Comparison of ENCODE assay signal across 8 cellular contexts in the genomic region with DNA sequence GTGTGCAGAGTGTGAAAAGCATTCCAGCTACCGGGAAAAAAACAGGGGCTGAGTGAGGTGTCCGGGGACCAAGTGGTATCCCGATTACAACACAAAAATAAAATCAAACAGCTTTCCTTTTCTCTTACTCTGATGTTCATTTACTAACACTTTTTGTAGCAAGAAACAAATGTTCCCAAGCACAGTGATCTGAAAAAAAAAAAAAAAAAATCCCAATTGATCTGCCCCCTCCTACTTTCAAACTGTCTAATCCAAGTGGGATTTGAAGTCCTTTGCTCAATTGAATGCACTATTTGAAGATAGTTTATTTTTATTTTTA. TPM values are rescaled to one million over a fixed set of nuclear protein-coding genes. Genes with fewer than 3 reads are reported as not detected.
DNase-seq lines count a peak whose midpoint lies in the region; ATAC-seq and TF ChIP-seq lines count a peak whose summit lies in the region.

No MANE protein-coding gene starts in this region.

- H2AFZ ChIP-seq in mammary epithelial cell (ENCODE audit: low read depth, low read length): no peak overlapping the region

- H3K27ac Mint-ChIP-seq in activated CD4-positive, alpha-beta T cell treated with anti-CD3 and anti-CD28 coated beads, Interleukin-2, amount 10 ng/mL, durations not matched to agents 7 days and 5 days: no peak overlapping the region

- intact Hi-C loops in mammary epithelial cell (cut with micrococcal nuclease): loop anchor here (2.0 to 5.0 kb wide), 3 partner anchors 48 to 292 kb away; no protein-coding TSS in a partner anchor
- intact Hi-C loops in thyroid gland (cut with DNase I): no loop called here

- H3K4me1 Mint-ChIP-seq in activated CD4-positive, alpha-beta T cell treated with anti-CD3 and anti-CD28 coated beads, Interleukin-2, amount 10 ng/mL, durations not matched to agents 7 days and 5 days: peaks cover 7% of the 10 kb centered on the region

- WGBS in mammary epithelial cell (ENCODE audit: low coverage, missing lambda C conversion rate): 0% methylated on average over 3 of the region's 3 CpGs
- WGBS in lung, 2 donors: 2 to 3% methylated on average over 3 of the region's 3 CpGs
- 4 to 7% methylated on average over 3 of the region's 3 CpGs for WGBS in thyroid gland, 2 donors

- peaks cover 52% of the 10 kb centered on the region for H3K27me3 Mint-ChIP-seq in activated CD4-positive, alpha-beta T cell treated with anti-CD3 and anti-CD28 coated beads, Interleukin-2, amount 10 ng/mL, durations not matched to agents 7 days and 5 days

- H3K4me1 ChIP-seq in mammary epithelial cell (ENCODE audit: insufficient read depth, low read length) (peaks cover 43% of the 10 kb centered on the region), lung (ENCODE audit: control insufficient read depth in 2 of 2, insufficient read depth in 2 of 2, low read length in 2 of 2) (peaks cover 7 to 9% of the 10 kb centered on the region in 2 donors), thyroid gland (peaks cover 28 to 42% of the 10 kb centered on the region in 2 donors)

- H3K36me3 Mint-ChIP-seq in activated CD4-positive, alpha-beta T cell treated with anti-CD3 and anti-CD28 coated beads, Interleukin-2, amount 10 ng/mL, durations not matched to agents 7 days and 5 days (ENCODE audit: low read depth): no peaks in the 10 kb centered on the region

- BruUV-seq in mammary epithelial cell (replicated peaks; lab: Mats Ljungman, UMichigan): TSS peak; percentile 26

- H3K4me3 ChIP-seq in mammary epithelial cell (replicated peaks in 1 of 3; ENCODE audit: insufficient read depth in 1 of 3, low read depth in 2 of 3, low read length in 3 of 3) (peak overlapping the region; percentile 63 to 82 (median 77)), lung (peak overlapping the region; percentile 32), thyroid gland (replicated peaks in 1 of 3) (peak overlapping the region in 2 of 3 donors; percentile 64 to 88)

- no peak for DNase-seq in activated CD4-positive, alpha-beta T cell treated with anti-CD3 and anti-CD28 coated beads, Interleukin-2, amount 10 ng/mL, durations not matched to agents 7 days and 5 days
- no peak for DNase-seq in activated CD4-positive, alpha-beta T cell treated with anti-CD3 and anti-CD28 coated beads for 1 hour
- DNase-seq in mammary epithelial cell (no peak), lung (ENCODE audit: low spot score) (no peak), thyroid gland (no peak), NCI-H1417 (lab: John Stamatoyannopoulos, UW) (no peak), cerebellar nuclear complex (lab: John Stamatoyannopoulos, UW) (no peak)

- TF ChIP-seq CTCF in mammary epithelial cell (conservative IDR thresholded peaks at IDR 0.05 in 1 of 2, IDR thresholded peaks at IDR 0.05 in 1 of 2; ENCODE audit: extremely low read depth in 1 of 2, insufficient read depth in 1 of 2, low read depth in 1 of 2, low read length in 2 of 2) (no peak), lung (IDR thresholded peaks at IDR 0.05; ENCODE audit: control extremely low read depth, extremely low read depth) (no peak), thyroid gland (IDR thresholded peaks at IDR 0.05) (no peak)

- H3K27me3 ChIP-seq in mammary epithelial cell (ENCODE audit: insufficient read depth, low read length) (no peaks in the 10 kb centered on the region), lung (ENCODE audit: control insufficient read depth, insufficient read depth) (no peaks in the 10 kb centered on the region), thyroid gland (no peaks in the 10 kb centered on the region)

- TF ChIP-seq POLR2A in thyroid gland (IDR thresholded peaks at IDR 0.05): no peak

- POLR2A ChIA-PET in activated CD4-positive, alpha-beta T cell treated with anti-CD3 and anti-CD28 coated beads, Interleukin-2, amount 10 ng/mL, durations not matched to agents 7 days and 5 days (lab: Charles Lee): no interaction called here

- peak overlapping the region; percentile 59 for H3K4me3 Mint-ChIP-seq in activated CD4-positive, alpha-beta T cell treated with anti-CD3 and anti-CD28 coated beads, Interleukin-2, amount 10 ng/mL, durations not matched to agents 7 days and 5 days

- peak overlapping the region; percentile 88 for H3K9ac ChIP-seq in mammary epithelial cell (ENCODE audit: insufficient read depth, low read length)

- H3K9me3 ChIP-seq in mammary epithelial cell (replicated peaks; ENCODE audit: insufficient read depth, low read length): no peaks in the 10 kb centered on the region
- H3K9me3 ChIP-seq in lung (ENCODE audit: control insufficient read depth in 2 of 2, insufficient read depth in 1 of 2, low read length in 1 of 2): no peaks in the 10 kb centered on the region
- H3K9me3 ChIP-seq in thyroid gland: no peaks in the 10 kb centered on the region

- peak overlapping the region; percentile 74 for H3K4me2 ChIP-seq in mammary epithelial cell (ENCODE audit: insufficient read depth, low read depth, low read length)

- ATAC-seq in lung (ENCODE audit: insufficient read depth, low FRiP score) (no peak), GM21717 (IDR thresholded peaks at IDR 0.05; ENCODE audit: unreplicated experiment) (no peak)

- H3K36me3 ChIP-seq in mammary epithelial cell (ENCODE audit: insufficient read depth, low read length) (no peaks in the 10 kb centered on the region), lung (ENCODE audit: control insufficient read depth in 2 of 2, insufficient read depth in 2 of 2, low read length in 2 of 2) (no peaks in the 10 kb centered on the region), thyroid gland (no peaks in the 10 kb centered on the region)

- in situ Hi-C loops in mammary epithelial cell (cut with MboI; ENCODE audit: low sequenced_read_pairs in 2 of 2): no loop called here

- H3K27ac ChIP-seq in mammary epithelial cell (ENCODE audit: insufficient read depth, low read depth, low read length): peak overlapping the region; percentile 93
- H3K27ac ChIP-seq in lung (ENCODE audit: low read depth in 1 of 2, low read length in 1 of 2): peak overlapping the region in 1 of 2 donors; percentile 46
- H3K27ac ChIP-seq in thyroid gland: peak overlapping the region in 2 of 3 donors; percentile 93 to 96

- H3K79me2 ChIP-seq in mammary epithelial cell (ENCODE audit: insufficient read depth, low read length): peaks cover 56% of the 10 kb centered on the region

- H4K20me1 ChIP-seq in mammary epithelial cell (ENCODE audit: insufficient read depth, low read length): no peaks in the 10 kb centered on the region

- dilution Hi-C loops in mammary epithelial cell (cut with HindIII; ENCODE audit: low sequenced_read_pairs): loop anchor here (5.0 kb wide), 1 partner anchor 43 kb away; no protein-coding TSS in a partner anchor

- CTCF ChIA-PET in activated CD4-positive, alpha-beta T cell treated with anti-CD3 and anti-CD28 coated beads, Interleukin-2, amount 10 ng/mL, durations not matched to agents 7 days and 5 days (lab: Charles Lee): interaction anchor here (0.7 kb wide), 1 partner anchor 27 kb away, joined by 3 read pairs; no protein-coding TSS in a partner anchor
- CTCF ChIA-PET in mammary epithelial cell (lab: Charles Lee; ENCODE audit: low non-redundant PET): interaction anchor here (0.6 kb wide), 1 partner anchor 26 kb away, joined by 3 read pairs; no protein-coding TSS in a partner anchor

- no peaks in the 10 kb centered on the region for H3K9me3 Mint-ChIP-seq in activated CD4-positive, alpha-beta T cell treated with anti-CD3 and anti-CD28 coated beads, Interleukin-2, amount 10 ng/mL, durations not matched to agents 7 days and 5 days

RNA-seq across cellular contexts. Expression of gene BACE2, which starts 1.3 kb away (rescaled TPM):
- total RNA-seq in activated CD4-positive, alpha-beta T cell treated with anti-CD3 and anti-CD28 coated beads, Interleukin-2, amount 10 ng/mL, durations not matched to agents 7 days and 5 days: 1 to 10 TPM; 1.6 to 1.7 TPM
- total RNA-seq in mammary epithelial cell (100 to 1,000 TPM in 1 of 2 donors, 10 to 100 TPM in 1; 84.4 to 128 TPM), lung (10 to 100 TPM; 36.0 to 49.9 TPM), thyroid gland (10 to 100 TPM; 59.0 to 89.1 (median 68.1) TPM)
- polyA plus RNA-seq in mammary epithelial cell (150 TPM), lung (10 to 100 TPM in 1 of 2 donors, 1 to 10 TPM in 1; 9.3 to 31.6 TPM)
- polyA minus RNA-seq in mammary epithelial cell: 102 TPM

Comparison
In these comparisons a context has a peak if more than half of its experiments do, and no peak if none do; other contexts are left out.
1. RNA of gene BACE2, which starts 1.3 kb away (total RNA-seq): 84.4 to 128 TPM in mammary epithelial cell, 59.0 to 89.1 TPM in thyroid gland and 36.0 to 49.9 TPM in lung; 1.6 to 1.7 TPM in activated CD4-positive, alpha-beta T cell treated with anti-CD3 and anti-CD28 coated beads, Interleukin-2, amount 10 ng/mL, durations not matched to agents 7 days and 5 days; every median in the first group is over 10 times any median in the second.
2. Peak in every context shown above with its lines, with median percentiles within 50 percentile points of each other: H3K4me3 ChIP-seq.